Comparison of ENCODE assay signal across 8 cellular contexts in the genomic region with DNA sequence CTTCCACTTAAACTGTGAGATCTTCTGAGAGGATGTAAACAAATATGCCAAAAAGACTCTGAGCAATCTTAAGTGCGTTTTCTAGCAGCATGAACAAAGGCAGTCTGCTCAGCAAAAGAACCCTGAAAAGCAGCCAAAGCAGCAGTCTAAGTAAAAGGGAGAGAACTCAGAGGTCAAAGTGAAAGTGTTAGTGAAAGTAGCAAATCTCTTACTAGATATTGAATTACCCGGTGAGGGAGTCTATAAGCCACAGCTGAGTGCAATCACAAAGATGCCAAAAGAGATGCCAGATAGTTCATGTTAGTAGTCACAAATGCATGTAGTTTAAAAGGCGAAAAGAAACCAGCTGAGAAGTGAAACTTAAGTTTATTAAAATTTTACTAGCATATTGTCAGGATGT. TPM values are rescaled to one million over a fixed set of nuclear protein-coding genes. Genes with fewer than 3 reads are reported as not detected.
DNase-seq lines count a peak whose midpoint lies in the region; ATAC-seq and TF ChIP-seq lines count a peak whose summit lies in the region.

No MANE protein-coding gene starts in this region.

- intact Hi-C loops in PC-3 (cut with micrococcal nuclease): no loop called here

- no peaks in the 10 kb centered on the region for H3K36me3 Mint-ChIP-seq in neural progenitor cell
- peaks cover 0 to 3% (median 0%) of the 10 kb centered on the region in 3 donors for H3K36me3 Mint-ChIP-seq in naive thymus-derived CD8-positive, alpha-beta T cell

- H4K20me1 ChIP-seq in PC-3 (ENCODE audit: low read length): no peaks in the 10 kb centered on the region
- H4K20me1 ChIP-seq in neural progenitor cell (ENCODE audit: low read depth): no peaks in the 10 kb centered on the region

- DNase-seq in NCI-H748 (lab: John Stamatoyannopoulos, UW; ENCODE audit: unreplicated experiment): peak; percentile 1
- no peak for DNase-seq in NCI-H748 treated with DMSO at 0.1 percent for 48 hours (lab: John Stamatoyannopoulos, UW)
- DNase-seq in PC-3: no peak
- DNase-seq in neural progenitor cell (ENCODE audit: low spot score): no peak
- no peak for DNase-seq in pons (ENCODE audit: low spot score)
- no peak for DNase-seq in effector memory CD4-positive, alpha-beta T cell
- no peak for DNase-seq in naive thymus-derived CD8-positive, alpha-beta T cell

- CTCF ChIA-PET in PC-3 (lab: Charles Lee): no interaction called here

- peak overlapping the region; percentile 80 for H3K27ac Mint-ChIP-seq in neural progenitor cell
- peak overlapping the region in 1 of 10 donors; percentile 2 for H3K27ac Mint-ChIP-seq in naive thymus-derived CD8-positive, alpha-beta T cell

- H3K9ac ChIP-seq in PC-3 (ENCODE audit: low read length) (no peak overlapping the region), neural progenitor cell (no peak overlapping the region)

- no peaks in the 10 kb centered on the region for H3F3A ChIP-seq in PC-3 (ENCODE audit: low read length, unreplicated experiment)
- H3F3A ChIP-seq in neural progenitor cell (ENCODE audit: low read depth): peaks cover 7% of the 10 kb centered on the region

- peaks cover 11% of the 10 kb centered on the region for H3K4me1 Mint-ChIP-seq in neural progenitor cell
- H3K4me1 Mint-ChIP-seq in naive thymus-derived CD8-positive, alpha-beta T cell: peaks cover 0 to 2% (median 0%) of the 10 kb centered on the region in 4 donors

- H3K9me2 ChIP-seq in PC-3 (replicated peaks; ENCODE audit: low read length): no peaks in the 10 kb centered on the region

- no TSS peak for BruUV-seq in PC-3 (replicated peaks; lab: Mats Ljungman, UMichigan)

- ATAC-seq in HG02642 (IDR thresholded peaks at IDR 0.05; ENCODE audit: poor library complexity, unreplicated experiment) (peak; percentile 98), PC-3 (no peak)
- ATAC-seq in naive thymus-derived CD8-positive, alpha-beta T cell: no peak

- peaks cover 9% of the 10 kb centered on the region for H3K4me1 ChIP-seq in PC-3 (ENCODE audit: insufficient read depth, low read length)
- peaks cover 10% of the 10 kb centered on the region for H3K4me1 ChIP-seq in neural progenitor cell
- H3K4me1 ChIP-seq in effector memory CD4-positive, alpha-beta T cell (ENCODE audit: control insufficient read depth, insufficient read depth, low read length, poor library complexity, severe bottlenecking): no peaks in the 10 kb centered on the region

- H3K27me3 Mint-ChIP-seq in neural progenitor cell (ENCODE audit: insufficient read depth, low read depth): no peaks in the 10 kb centered on the region
- no peaks in the 10 kb centered on the region for H3K27me3 Mint-ChIP-seq in naive thymus-derived CD8-positive, alpha-beta T cell

- H2AFZ ChIP-seq in PC-3 (ENCODE audit: low read length) (peak overlapping the region; percentile 35; the same call in 1 of the 2 replicates), neural progenitor cell (replicated peaks) (no peak overlapping the region)

- H3K4me3 ChIP-seq in PC-3 (ENCODE audit: low read length): no peak overlapping the region; the same call in 1 of the 2 replicates
- H3K4me3 ChIP-seq in neural progenitor cell: no peak overlapping the region
- H3K4me3 ChIP-seq in effector memory CD4-positive, alpha-beta T cell (ENCODE audit: insufficient read depth, low read depth, low read length, poor library complexity, severe bottlenecking): no peak overlapping the region

- H3K9me3 Mint-ChIP-seq in neural progenitor cell: no peaks in the 10 kb centered on the region
- H3K9me3 Mint-ChIP-seq in naive thymus-derived CD8-positive, alpha-beta T cell: no peaks in the 10 kb centered on the region

- POLR2A ChIA-PET in PC-3 (lab: Charles Lee; ENCODE audit: unreplicated experiment): no interaction called here
- POLR2A ChIA-PET in naive thymus-derived CD8-positive, alpha-beta T cell (lab: Charles Lee): no interaction called here

- H3K27me3 ChIP-seq in PC-3 (ENCODE audit: low read length) (no peaks in the 10 kb centered on the region), neural progenitor cell (no peaks in the 10 kb centered on the region)
- no peaks in the 10 kb centered on the region for H3K27me3 ChIP-seq in effector memory CD4-positive, alpha-beta T cell (replicated peaks; ENCODE audit: control insufficient read depth, insufficient read depth, low read length, poor library complexity, severe bottlenecking)

- TF ChIP-seq CTCF in PC-3 (conservative IDR thresholded peaks at IDR 0.05; ENCODE audit: low read depth, low read length): no peak
- no peak for TF ChIP-seq CTCF in neural progenitor cell (IDR thresholded peaks at IDR 0.05)

- H3K79me2 ChIP-seq in PC-3 (ENCODE audit: low read length) (no peaks in the 10 kb centered on the region), neural progenitor cell (ENCODE audit: low read depth) (no peaks in the 10 kb centered on the region)

- H3K27ac ChIP-seq in PC-3 (ENCODE audit: low read length) (no peak overlapping the region), neural progenitor cell (no peak overlapping the region)
- H3K27ac ChIP-seq in effector memory CD4-positive, alpha-beta T cell (ENCODE audit: insufficient read depth, low read length, poor library complexity, severe bottlenecking): no peak overlapping the region

- peak overlapping the region; percentile 32; the same call in 1 of the 2 replicates for H3K4me2 ChIP-seq in PC-3 (ENCODE audit: low read length)
- H3K4me2 ChIP-seq in neural progenitor cell: no peak overlapping the region

- H3K9me3 ChIP-seq in PC-3 (ENCODE audit: low read length) (no peaks in the 10 kb centered on the region), neural progenitor cell (ENCODE audit: low read depth) (no peaks in the 10 kb centered on the region)
- H3K9me3 ChIP-seq in effector memory CD4-positive, alpha-beta T cell (ENCODE audit: control insufficient read depth, low read length): no peaks in the 10 kb centered on the region

- H3K4me3 Mint-ChIP-seq in neural progenitor cell: no peak overlapping the region
- H3K4me3 Mint-ChIP-seq in naive thymus-derived CD8-positive, alpha-beta T cell: no peak overlapping the region

- H3K36me3 ChIP-seq in PC-3 (ENCODE audit: low read depth, low read length) (no peaks in the 10 kb centered on the region), neural progenitor cell (no peaks in the 10 kb centered on the region)
- H3K36me3 ChIP-seq in effector memory CD4-positive, alpha-beta T cell (ENCODE audit: control insufficient read depth, insufficient read depth, low read length): no peaks in the 10 kb centered on the region

RNA-seq across cellular contexts. Expression of a gene that starts 7.9 kb away (rescaled TPM):
- total RNA-seq in PC-3 (2014; rRNA removed) (not detected in 2 replicates), neural progenitor cell (ENCODE audit: low replicate concordance) (not detected in 2 replicates)
- not detected for total RNA-seq in naive thymus-derived CD8-positive, alpha-beta T cell
- polyA plus RNA-seq in naive thymus-derived CD8-positive, alpha-beta T cell: not detected
